1 cellular context compared by ENCODE assay signal in the genomic region with DNA sequence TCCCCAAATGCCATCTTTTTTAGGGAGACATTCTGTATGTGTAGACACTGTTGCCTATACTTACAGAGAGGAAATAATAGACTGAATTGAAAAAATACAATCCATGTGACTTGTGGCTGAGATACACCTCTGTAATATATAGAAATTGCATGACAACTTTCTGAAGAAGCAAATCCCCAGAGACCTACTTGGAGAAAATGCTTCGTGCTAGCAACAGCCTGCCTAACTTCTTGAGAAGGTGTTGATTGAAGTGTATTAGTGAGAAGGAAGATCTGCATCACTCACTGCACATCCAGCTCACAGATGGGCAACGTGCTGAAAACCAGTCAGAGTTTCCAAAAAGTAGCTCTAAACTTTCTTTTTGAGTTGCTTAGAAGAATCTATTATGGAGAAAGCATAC.
TF ChIP-seq lines count a peak whose summit lies in the region.

No MANE protein-coding gene starts in this region.

TF ChIP-seq in WTC11, 78 proteins besides CTCF, POLR2A, EP300 and RAD21 (continued from another document):
- TF ChIP-seq USF1 (CRISPR knock-in tag; IDR thresholded peaks at IDR 0.05), result no peak
- no peak for TF ChIP-seq FOXP4 (CRISPR knock-in tag; IDR thresholded peaks at IDR 0.05)
